ENCODE assay signal across 1 cellular context in the genomic region with DNA sequence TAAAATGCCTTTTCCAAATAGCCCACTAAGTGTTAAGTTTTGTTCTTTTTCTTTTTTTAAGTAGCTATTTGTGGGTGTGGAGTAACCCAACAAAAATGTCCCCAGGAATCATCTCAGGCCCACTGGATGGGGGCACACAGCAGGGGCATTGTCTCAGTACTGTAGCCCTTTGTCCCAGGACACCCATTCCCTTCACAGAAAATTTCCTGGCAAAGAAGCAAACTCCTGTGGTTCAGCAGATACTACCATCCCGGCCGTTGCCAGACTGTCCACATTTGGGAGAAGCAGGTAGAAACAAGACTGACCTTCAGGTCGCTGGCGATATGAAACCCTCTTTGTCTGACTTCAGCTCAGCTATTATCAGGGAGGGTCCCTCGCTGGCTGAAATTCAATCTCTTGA.
TF ChIP-seq lines count a peak whose summit lies in the region.

No MANE protein-coding gene starts in this region.

TF ChIP-seq in GM23338, 12 proteins besides CTCF, POLR2A, EP300 and RAD21 (continued from another document):
- TF ChIP-seq, protein P1, sequence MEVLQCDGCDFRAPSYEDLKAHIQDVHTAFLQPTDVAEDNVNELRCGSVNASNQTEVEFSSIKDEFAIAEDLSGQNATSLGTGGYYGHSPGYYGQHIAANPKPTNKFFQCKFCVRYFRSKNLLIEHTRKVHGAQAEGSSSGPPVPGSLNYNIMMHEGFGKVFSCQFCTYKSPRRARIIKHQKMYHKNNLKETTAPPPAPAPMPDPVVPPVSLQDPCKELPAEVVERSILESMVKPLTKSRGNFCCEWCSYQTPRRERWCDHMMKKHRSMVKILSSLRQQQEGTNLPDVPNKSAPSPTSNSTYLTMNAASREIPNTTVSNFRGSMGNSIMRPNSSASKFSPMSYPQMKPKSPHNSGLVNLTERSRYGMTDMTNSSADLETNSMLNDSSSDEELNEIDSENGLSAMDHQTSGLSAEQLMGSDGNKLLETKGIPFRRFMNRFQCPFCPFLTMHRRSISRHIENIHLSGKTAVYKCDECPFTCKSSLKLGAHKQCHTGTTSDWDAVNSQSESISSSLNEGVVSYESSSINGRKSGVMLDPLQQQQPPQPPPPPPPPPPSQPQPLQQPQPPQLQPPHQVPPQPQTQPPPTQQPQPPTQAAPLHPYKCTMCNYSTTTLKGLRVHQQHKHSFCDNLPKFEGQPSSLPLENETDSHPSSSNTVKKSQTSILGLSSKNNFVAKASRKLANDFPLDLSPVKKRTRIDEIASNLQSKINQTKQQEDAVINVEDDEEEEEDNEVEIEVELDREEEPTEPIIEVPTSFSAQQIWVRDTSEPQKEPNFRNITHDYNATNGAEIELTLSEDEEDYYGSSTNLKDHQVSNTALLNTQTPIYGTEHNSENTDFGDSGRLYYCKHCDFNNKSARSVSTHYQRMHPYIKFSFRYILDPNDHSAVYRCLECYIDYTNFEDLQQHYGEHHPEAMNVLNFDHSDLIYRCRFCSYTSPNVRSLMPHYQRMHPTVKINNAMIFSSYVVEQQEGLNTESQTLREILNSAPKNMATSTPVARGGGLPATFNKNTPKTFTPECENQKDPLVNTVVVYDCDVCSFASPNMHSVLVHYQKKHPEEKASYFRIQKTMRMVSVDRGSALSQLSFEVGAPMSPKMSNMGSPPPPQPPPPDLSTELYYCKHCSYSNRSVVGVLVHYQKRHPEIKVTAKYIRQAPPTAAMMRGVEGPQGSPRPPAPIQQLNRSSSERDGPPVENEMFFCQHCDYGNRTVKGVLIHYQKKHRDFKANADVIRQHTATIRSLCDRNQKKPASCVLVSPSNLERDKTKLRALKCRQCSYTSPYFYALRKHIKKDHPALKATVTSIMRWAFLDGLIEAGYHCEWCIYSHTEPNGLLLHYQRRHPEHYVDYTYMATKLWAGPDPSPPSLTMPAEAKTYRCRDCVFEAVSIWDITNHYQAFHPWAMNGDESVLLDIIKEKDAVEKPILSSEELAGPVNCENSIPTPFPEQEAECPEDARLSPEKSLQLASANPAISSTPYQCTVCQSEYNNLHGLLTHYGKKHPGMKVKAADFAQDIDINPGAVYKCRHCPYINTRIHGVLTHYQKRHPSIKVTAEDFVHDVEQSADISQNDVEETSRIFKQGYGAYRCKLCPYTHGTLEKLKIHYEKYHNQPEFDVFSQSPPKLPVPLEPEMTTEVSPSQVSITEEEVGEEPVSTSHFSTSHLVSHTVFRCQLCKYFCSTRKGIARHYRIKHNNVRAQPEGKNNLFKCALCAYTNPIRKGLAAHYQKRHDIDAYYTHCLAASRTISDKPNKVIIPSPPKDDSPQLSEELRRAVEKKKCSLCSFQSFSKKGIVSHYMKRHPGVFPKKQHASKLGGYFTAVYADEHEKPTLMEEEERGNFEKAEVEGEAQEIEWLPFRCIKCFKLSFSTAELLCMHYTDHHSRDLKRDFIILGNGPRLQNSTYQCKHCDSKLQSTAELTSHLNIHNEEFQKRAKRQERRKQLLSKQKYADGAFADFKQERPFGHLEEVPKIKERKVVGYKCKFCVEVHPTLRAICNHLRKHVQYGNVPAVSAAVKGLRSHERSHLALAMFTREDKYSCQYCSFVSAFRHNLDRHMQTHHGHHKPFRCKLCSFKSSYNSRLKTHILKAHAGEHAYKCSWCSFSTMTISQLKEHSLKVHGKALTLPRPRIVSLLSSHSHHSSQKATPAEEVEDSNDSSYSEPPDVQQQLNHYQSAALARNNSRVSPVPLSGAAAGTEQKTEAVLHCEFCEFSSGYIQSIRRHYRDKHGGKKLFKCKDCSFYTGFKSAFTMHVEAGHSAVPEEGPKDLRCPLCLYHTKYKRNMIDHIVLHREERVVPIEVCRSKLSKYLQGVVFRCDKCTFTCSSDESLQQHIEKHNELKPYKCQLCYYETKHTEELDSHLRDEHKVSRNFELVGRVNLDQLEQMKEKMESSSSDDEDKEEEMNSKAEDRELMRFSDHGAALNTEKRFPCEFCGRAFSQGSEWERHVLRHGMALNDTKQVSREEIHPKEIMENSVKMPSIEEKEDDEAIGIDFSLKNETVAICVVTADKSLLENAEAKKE (CRISPR knock-in tag; IDR thresholded peaks at IDR 0.05) = no peak
- TF ChIP-seq JUNB (IDR thresholded peaks at IDR 0.05; ENCODE audit: unreplicated experiment) (no peak), NANOG (IDR thresholded peaks at IDR 0.05; ENCODE audit: borderline replicate concordance) (no peak), ZNF331 (CRISPR knock-in tag; IDR thresholded peaks at IDR 0.05; ENCODE audit: low read depth) (no peak), POLR2AphosphoS5 (IDR thresholded peaks at IDR 0.05; ENCODE audit: low read depth) (no peak), EZH2phosphoT487 (IDR thresholded peaks at IDR 0.05; ENCODE audit: unreplicated experiment) (no peak), STAT1 (IDR thresholded peaks at IDR 0.05; ENCODE audit: unreplicated experiment) (no peak), ZNF114 (CRISPR knock-in tag; IDR thresholded peaks at IDR 0.05) (no peak), EZH2 (IDR thresholded peaks at IDR 0.05; ENCODE audit: low read depth, unreplicated experiment) (no peak)
- TF ChIP-seq, protein P2, sequence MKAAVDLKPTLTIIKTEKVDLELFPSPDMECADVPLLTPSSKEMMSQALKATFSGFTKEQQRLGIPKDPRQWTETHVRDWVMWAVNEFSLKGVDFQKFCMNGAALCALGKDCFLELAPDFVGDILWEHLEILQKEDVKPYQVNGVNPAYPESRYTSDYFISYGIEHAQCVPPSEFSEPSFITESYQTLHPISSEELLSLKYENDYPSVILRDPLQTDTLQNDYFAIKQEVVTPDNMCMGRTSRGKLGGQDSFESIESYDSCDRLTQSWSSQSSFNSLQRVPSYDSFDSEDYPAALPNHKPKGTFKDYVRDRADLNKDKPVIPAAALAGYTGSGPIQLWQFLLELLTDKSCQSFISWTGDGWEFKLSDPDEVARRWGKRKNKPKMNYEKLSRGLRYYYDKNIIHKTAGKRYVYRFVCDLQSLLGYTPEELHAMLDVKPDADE (IDR thresholded peaks at IDR 0.05) = no peak
